1 cellular context compared by ENCODE assay signal in genomic region chr7:153401795-153402720, GRCh38.
TF ChIP-seq lines count a peak whose summit lies in the region.

No MANE protein-coding gene starts in this region.

TF ChIP-seq in K562, 482 proteins besides CTCF, POLR2A, EP300 and RAD21 (continued from another document and continues in another):
- TF ChIP-seq, protein P1, sequence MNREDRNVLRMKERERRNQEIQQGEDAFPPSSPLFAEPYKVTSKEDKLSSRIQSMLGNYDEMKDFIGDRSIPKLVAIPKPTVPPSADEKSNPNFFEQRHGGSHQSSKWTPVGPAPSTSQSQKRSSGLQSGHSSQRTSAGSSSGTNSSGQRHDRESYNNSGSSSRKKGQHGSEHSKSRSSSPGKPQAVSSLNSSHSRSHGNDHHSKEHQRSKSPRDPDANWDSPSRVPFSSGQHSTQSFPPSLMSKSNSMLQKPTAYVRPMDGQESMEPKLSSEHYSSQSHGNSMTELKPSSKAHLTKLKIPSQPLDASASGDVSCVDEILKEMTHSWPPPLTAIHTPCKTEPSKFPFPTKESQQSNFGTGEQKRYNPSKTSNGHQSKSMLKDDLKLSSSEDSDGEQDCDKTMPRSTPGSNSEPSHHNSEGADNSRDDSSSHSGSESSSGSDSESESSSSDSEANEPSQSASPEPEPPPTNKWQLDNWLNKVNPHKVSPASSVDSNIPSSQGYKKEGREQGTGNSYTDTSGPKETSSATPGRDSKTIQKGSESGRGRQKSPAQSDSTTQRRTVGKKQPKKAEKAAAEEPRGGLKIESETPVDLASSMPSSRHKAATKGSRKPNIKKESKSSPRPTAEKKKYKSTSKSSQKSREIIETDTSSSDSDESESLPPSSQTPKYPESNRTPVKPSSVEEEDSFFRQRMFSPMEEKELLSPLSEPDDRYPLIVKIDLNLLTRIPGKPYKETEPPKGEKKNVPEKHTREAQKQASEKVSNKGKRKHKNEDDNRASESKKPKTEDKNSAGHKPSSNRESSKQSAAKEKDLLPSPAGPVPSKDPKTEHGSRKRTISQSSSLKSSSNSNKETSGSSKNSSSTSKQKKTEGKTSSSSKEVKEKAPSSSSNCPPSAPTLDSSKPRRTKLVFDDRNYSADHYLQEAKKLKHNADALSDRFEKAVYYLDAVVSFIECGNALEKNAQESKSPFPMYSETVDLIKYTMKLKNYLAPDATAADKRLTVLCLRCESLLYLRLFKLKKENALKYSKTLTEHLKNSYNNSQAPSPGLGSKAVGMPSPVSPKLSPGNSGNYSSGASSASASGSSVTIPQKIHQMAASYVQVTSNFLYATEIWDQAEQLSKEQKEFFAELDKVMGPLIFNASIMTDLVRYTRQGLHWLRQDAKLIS (CRISPR knock-in tag; IDR thresholded peaks at IDR 0.05): no peak
- TF ChIP-seq MTA3 (IDR thresholded peaks at IDR 0.05; ENCODE audit: borderline replicate concordance): no peak
- TF ChIP-seq ZNF830 (CRISPR knock-in tag; IDR thresholded peaks at IDR 0.05): 0 out of 2 replicates have a peak, but pooled peaks have one; percentile 19
- TF ChIP-seq E2F5 (CRISPR knock-in tag; IDR thresholded peaks at IDR 0.05): no peak
- TF ChIP-seq, protein P2, sequence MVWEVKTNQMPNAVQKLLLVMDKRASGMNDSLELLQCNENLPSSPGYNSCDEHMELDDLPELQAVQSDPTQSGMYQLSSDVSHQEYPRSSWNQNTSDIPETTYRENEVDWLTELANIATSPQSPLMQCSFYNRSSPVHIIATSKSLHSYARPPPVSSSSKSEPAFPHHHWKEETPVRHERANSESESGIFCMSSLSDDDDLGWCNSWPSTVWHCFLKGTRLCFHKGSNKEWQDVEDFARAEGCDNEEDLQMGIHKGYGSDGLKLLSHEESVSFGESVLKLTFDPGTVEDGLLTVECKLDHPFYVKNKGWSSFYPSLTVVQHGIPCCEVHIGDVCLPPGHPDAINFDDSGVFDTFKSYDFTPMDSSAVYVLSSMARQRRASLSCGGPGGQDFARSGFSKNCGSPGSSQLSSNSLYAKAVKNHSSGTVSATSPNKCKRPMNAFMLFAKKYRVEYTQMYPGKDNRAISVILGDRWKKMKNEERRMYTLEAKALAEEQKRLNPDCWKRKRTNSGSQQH (CRISPR knock-in tag; IDR thresholded peaks at IDR 0.05): peak; percentile 29; the same call in 1 of the 2 replicates
- peak; percentile 95 for TF ChIP-seq OTX1 (CRISPR knock-in tag; IDR thresholded peaks at IDR 0.05)
- TF ChIP-seq, protein P3, sequence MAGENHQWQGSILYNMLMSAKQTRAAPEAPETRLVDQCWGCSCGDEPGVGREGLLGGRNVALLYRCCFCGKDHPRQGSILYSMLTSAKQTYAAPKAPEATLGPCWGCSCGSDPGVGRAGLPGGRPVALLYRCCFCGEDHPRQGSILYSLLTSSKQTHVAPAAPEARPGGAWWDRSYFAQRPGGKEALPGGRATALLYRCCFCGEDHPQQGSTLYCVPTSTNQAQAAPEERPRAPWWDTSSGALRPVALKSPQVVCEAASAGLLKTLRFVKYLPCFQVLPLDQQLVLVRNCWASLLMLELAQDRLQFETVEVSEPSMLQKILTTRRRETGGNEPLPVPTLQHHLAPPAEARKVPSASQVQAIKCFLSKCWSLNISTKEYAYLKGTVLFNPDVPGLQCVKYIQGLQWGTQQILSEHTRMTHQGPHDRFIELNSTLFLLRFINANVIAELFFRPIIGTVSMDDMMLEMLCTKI (IDR thresholded peaks at IDR 0.05; ENCODE audit: partially characterized antibody): no peak
- TF ChIP-seq BRD4 (IDR thresholded peaks at IDR 0.05): no peak
- TF ChIP-seq, protein P4, sequence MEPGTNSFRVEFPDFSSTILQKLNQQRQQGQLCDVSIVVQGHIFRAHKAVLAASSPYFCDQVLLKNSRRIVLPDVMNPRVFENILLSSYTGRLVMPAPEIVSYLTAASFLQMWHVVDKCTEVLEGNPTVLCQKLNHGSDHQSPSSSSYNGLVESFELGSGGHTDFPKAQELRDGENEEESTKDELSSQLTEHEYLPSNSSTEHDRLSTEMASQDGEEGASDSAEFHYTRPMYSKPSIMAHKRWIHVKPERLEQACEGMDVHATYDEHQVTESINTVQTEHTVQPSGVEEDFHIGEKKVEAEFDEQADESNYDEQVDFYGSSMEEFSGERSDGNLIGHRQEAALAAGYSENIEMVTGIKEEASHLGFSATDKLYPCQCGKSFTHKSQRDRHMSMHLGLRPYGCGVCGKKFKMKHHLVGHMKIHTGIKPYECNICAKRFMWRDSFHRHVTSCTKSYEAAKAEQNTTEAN (CRISPR knock-in tag; IDR thresholded peaks at IDR 0.05): no peak
- no peak for TF ChIP-seq ATF6 (CRISPR knock-in tag; IDR thresholded peaks at IDR 0.05)
- no peak for TF ChIP-seq HDAC2 (IDR thresholded peaks at IDR 0.05)
- no peak for TF ChIP-seq ZNF398 (CRISPR knock-in tag; IDR thresholded peaks at IDR 0.05)
- TF ChIP-seq ZNF740 (CRISPR knock-in tag; IDR thresholded peaks at IDR 0.05): no peak
- no peak for TF ChIP-seq ZNF740 (tag; IDR thresholded peaks at IDR 0.05)
- no peak for TF ChIP-seq ZNF408 (CRISPR knock-in tag; IDR thresholded peaks at IDR 0.05; ENCODE audit: low read depth)
- no peak for TF ChIP-seq RBM25 (IDR thresholded peaks at IDR 0.05; ENCODE audit: low read depth, low read length, severe bottlenecking)
- no peak for TF ChIP-seq ZBTB17 (CRISPR knock-in tag; IDR thresholded peaks at IDR 0.05)
- no peak for TF ChIP-seq ILF3 (IDR thresholded peaks at IDR 0.05; ENCODE audit: borderline replicate concordance)
- no peak for TF ChIP-seq BCOR (IDR thresholded peaks at IDR 0.05)
- no peak for TF ChIP-seq COPS2 (conservative IDR thresholded peaks at IDR 0.05)
- TF ChIP-seq GATAD2B (IDR thresholded peaks at IDR 0.05; ENCODE audit: borderline replicate concordance): peak; percentile 83
- TF ChIP-seq FIP1L1 (IDR thresholded peaks at IDR 0.05; ENCODE audit: low read depth, low read length, poor library complexity, severe bottlenecking): no peak
- no peak for TF ChIP-seq RBM22 (IDR thresholded peaks at IDR 0.05; ENCODE audit: low read depth, low read length, poor library complexity, severe bottlenecking)
- no peak for TF ChIP-seq CHD7 (IDR thresholded peaks at IDR 0.05; ENCODE audit: low read depth, low read length)
- TF ChIP-seq ARID2 (IDR thresholded peaks at IDR 0.05): no peak
- TF ChIP-seq KAT2B (IDR thresholded peaks at IDR 0.05; ENCODE audit: low read depth, low read length): no peak
- no peak for TF ChIP-seq ZFP30 (CRISPR knock-in tag; IDR thresholded peaks at IDR 0.05; ENCODE audit: borderline replicate concordance)
- TF ChIP-seq TCF3 (CRISPR knock-in tag; IDR thresholded peaks at IDR 0.05): no peak
